8 cellular contexts compared by ENCODE assay signal in the genomic region with DNA sequence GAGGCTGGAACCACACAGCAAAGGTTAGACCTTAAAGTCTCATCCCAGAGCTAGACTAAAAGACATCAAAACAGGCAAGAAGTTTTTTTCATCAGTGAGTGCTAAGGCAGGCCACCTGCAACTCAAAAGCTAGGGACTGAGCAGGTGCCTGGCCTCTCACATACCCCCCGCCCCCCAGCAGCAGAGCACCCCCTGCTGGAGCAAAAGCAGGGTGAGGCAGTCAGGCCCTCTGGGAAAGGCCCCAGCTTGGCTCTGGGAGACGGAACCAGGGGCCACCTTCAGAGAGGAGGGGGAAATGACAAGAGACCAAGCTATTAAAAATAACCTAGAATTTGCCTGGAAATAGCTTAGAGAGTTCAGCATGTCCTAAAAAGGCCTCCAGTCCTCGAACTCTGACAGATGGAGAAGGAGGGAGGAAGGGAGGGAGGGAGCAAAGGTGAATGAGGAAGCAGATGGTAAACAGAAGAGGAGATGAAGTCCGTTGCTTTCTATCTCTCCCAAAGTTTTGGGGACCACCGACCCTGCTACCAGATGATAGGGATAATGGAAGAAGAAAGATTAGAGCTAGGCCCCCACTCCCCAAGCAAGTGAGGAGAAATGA. TPM values are rescaled to one million over a fixed set of nuclear protein-coding genes. Genes with fewer than 3 reads are reported as not detected.
DNase-seq lines count a peak whose midpoint lies in the region; ATAC-seq and TF ChIP-seq lines count a peak whose summit lies in the region.

No MANE protein-coding gene starts in this region.

- TF ChIP-seq POLR2A in uterus (IDR thresholded peaks at IDR 0.05) = no peak

- CTCF ChIA-PET in activated naive CD4-positive, alpha-beta T cell treated with anti-CD3 and anti-CD28 coated beads, Interleukin-2, amount 10 ng/mL, durations not matched to agents 7 days and 5 days (lab: Charles Lee) = interaction anchor here (1.0 to 2.4 kb wide), 6 partner anchors 9 to 61 kb away, joined by 3 to 8 read pairs (median 6); no protein-coding TSS in a partner anchor

- H3K27ac Mint-ChIP-seq in activated naive CD4-positive, alpha-beta T cell treated with anti-CD3 and anti-CD28 coated beads, Interleukin-2, amount 10 ng/mL, durations not matched to agents 7 days and 5 days = no peak overlapping the region

- no peak for ATAC-seq in GM21515 (IDR thresholded peaks at IDR 0.05; ENCODE audit: unreplicated experiment)

- H3K36me3 Mint-ChIP-seq in activated naive CD4-positive, alpha-beta T cell treated with anti-CD3 and anti-CD28 coated beads, Interleukin-2, amount 10 ng/mL, durations not matched to agents 7 days and 5 days = no peaks in the 10 kb centered on the region

- TF ChIP-seq CTCF in WERI-Rb-1 (IDR thresholded peaks at IDR 0.05; ENCODE audit: low read depth, low read length) = peak; percentile 65
- TF ChIP-seq CTCF in uterus (IDR thresholded peaks at IDR 0.05) = peak in 2 of 4 experiments; percentile 7 to 8

- H3K4me1 Mint-ChIP-seq in activated naive CD4-positive, alpha-beta T cell treated with anti-CD3 and anti-CD28 coated beads, Interleukin-2, amount 10 ng/mL, durations not matched to agents 7 days and 5 days = peaks cover 20% of the 10 kb centered on the region

- no peaks in the 10 kb centered on the region for H3K27me3 ChIP-seq in WERI-Rb-1 (ENCODE audit: insufficient read depth, low read depth, severe bottlenecking)
- no peaks in the 10 kb centered on the region for H3K27me3 ChIP-seq in uterus

- peaks cover 0 to 4% of the 10 kb centered on the region in 2 donors for H3K4me1 ChIP-seq in uterus

- no peak overlapping the region for H3K4me3 ChIP-seq in WERI-Rb-1 (ENCODE audit: low read depth, low read length)
- H3K4me3 ChIP-seq in uterus = peak overlapping the region in 1 of 2 donors; percentile 67

- no peaks in the 10 kb centered on the region for H3K36me3 ChIP-seq in WERI-Rb-1
- no peaks in the 10 kb centered on the region for H3K36me3 ChIP-seq in uterus

- DNase-seq in activated naive CD4-positive, alpha-beta T cell treated with anti-CD3 and anti-CD28 coated beads, Interleukin-2, amount 10 ng/mL, durations not matched to agents 7 days and 5 days = peak; percentile 44
- no peak for DNase-seq in activated naive CD4-positive, alpha-beta T cell treated with anti-CD3 and anti-CD28 coated beads, Interleukin-2, amount 50 U/mL, for 16 hours
- DNase-seq in WERI-Rb-1 = peak; percentile 50
- peak; percentile 76 for DNase-seq in iPS-NIHi7 (ENCODE audit: extremely low spot score)
- no peak for DNase-seq in uterus
- DNase-seq in Ammon's horn (ENCODE audit: low spot score) = no peak
- DNase-seq in activated naive CD4-positive, alpha-beta T cell (lab: John Stamatoyannopoulos, UW) = no peak

- no peak overlapping the region for H3K27ac ChIP-seq in WERI-Rb-1
- H3K27ac ChIP-seq in uterus = peak overlapping the region; percentile 74 to 82

- H3K9me3 ChIP-seq in WERI-Rb-1 (ENCODE audit: severe bottlenecking) (no peaks in the 10 kb centered on the region), uterus (no peaks in the 10 kb centered on the region)

- intact Hi-C loops in uterus (cut with DNase I; ENCODE audit: low total_unique reads) = no loop called here

- no peaks in the 10 kb centered on the region for H3K9me3 Mint-ChIP-seq in activated naive CD4-positive, alpha-beta T cell treated with anti-CD3 and anti-CD28 coated beads, Interleukin-2, amount 10 ng/mL, durations not matched to agents 7 days and 5 days

- no peak overlapping the region for H3K4me3 Mint-ChIP-seq in activated naive CD4-positive, alpha-beta T cell treated with anti-CD3 and anti-CD28 coated beads, Interleukin-2, amount 10 ng/mL, durations not matched to agents 7 days and 5 days

- H3K27me3 Mint-ChIP-seq in activated naive CD4-positive, alpha-beta T cell treated with anti-CD3 and anti-CD28 coated beads, Interleukin-2, amount 10 ng/mL, durations not matched to agents 7 days and 5 days = peaks cover 66% of the 10 kb centered on the region

RNA-seq across cellular contexts. Expression of a gene that starts 1.8 kb away (rescaled TPM):
- 100 to 1,000 TPM in 1 of 4 donors, 10 to 100 TPM in 2, 1 to 10 TPM in 1; 6.8 to 167 (median 29.4) TPM for total RNA-seq in uterus

RNA-seq across cellular contexts. Expression of a gene that starts 9.9 kb away (rescaled TPM):
- 100 to 1,000 TPM in 3 of 4 donors, 10 to 100 TPM in 1; 53.6 to 238 (median 140) TPM for total RNA-seq in uterus

RNA-seq across cellular contexts. Expression of a gene that starts 14.3 kb away (rescaled TPM):
- total RNA-seq in uterus = 10 to 100 TPM in 2 of 4 donors, 1 to 10 TPM in 2; 4.1 to 16.8 (median 9.7) TPM

RNA-seq across cellular contexts. Expression of a gene that starts 22.9 kb away (rescaled TPM):
- 100 to 1,000 TPM; 417 to 911 (median 637) TPM for total RNA-seq in uterus

RNA-seq across cellular contexts. Expression of a gene that starts 37.0 kb away (rescaled TPM):
- total RNA-seq in uterus = 10 to 100 TPM in 1 of 4 donors, 1 to 10 TPM in 2, under 1 TPM in 1; 0.77 to 17.1 (median 5.0) TPM

Comparison
In these comparisons a context has a peak if more than half of its experiments do, and no peak if none do; other contexts are left out.
1. DNase-seq: peak in activated naive CD4-positive, alpha-beta T cell treated with anti-CD3 and anti-CD28 coated beads, Interleukin-2, amount 10 ng/mL, durations not matched to agents 7 days and 5 days (single experiment), WERI-Rb-1 (single experiment) and iPS-NIHi7 (single experiment); none in activated naive CD4-positive, alpha-beta T cell treated with anti-CD3 and anti-CD28 coated beads, Interleukin-2, amount 50 U/mL, for 16 hours (single experiment), uterus (0 of 2), Ammon's horn (single experiment) and activated naive CD4-positive, alpha-beta T cell (0 of 4).